Comparison of ENCODE assay signal across 23 cellular contexts in the genomic region with DNA sequence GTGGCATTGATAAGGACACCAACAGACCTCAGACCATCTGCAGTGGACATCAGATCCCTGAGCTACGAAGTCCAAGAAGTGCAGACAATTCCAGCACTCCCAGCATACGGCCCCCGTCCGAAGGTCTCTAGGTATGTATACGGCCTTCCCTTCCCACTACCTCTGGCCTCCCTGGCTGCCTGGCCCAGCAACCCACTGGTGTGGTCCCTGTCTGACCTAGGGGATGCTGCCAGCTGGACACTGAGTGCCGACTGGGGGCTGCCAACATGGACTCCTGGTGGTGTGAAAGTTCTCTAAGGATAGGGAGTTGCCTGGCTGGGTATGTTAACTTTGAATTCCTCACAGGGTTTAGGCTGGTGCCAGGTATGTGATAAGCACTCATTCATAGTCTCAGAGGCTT.
"Had no signal": no experiment of that assay in that cellular context is flagged by ENCODE, and none has a peak within 500 bp of the region (broad histone marks: within the 10 kb centered on the region; RNA-seq: fewer than 3 reads in every experiment).

No MANE protein-coding gene starts in this region.

- H3K4me2 ChIP-seq: hepatocyte had no signal

- H3K9ac ChIP-seq: neural progenitor cell had no signal

- ATAC-seq: left cardiac atrium; natural killer cell treated with Interleukin-12 subunit alpha and Interleukin-12 subunit beta and Interleukin-15 and Interleukin-18, amount 100 ng/mL, for 72 hours; stimulated activated naive CD8-positive, alpha-beta T cell treated with anti-CD3 and anti-CD28 coated beads, Interleukin-15, Interleukin-2, amounts not matched to agents 100 U/mL and 50 U/mL, for 24 hours had no signal

- H3K79me2 ChIP-seq: hepatocyte had no signal

- H3K4me3 ChIP-seq: coronary artery, hepatocyte, left ventricle myocardium inferior, lung, neural progenitor cell, right atrium auricular region, tibial artery, upper lobe of left lung had no signal

- DNase-seq: effector CD4-positive, alpha-beta T cell; endodermal cell; erythroblast; foreskin melanocyte; head of caudate nucleus; kidney; left cardiac atrium; left ventricle myocardium inferior; mesenchymal stem cell; midbrain; occipital lobe; small intestine; stimulated activated CD4-positive, alpha-beta T cell treated with anti-CD3 and anti-CD28 coated beads, Interleukin-12 subunit alpha, Interleukin-12 subunit beta, amount 100 ng/mL, for 4 hours; stimulated activated naive CD8-positive, alpha-beta T cell treated with anti-CD3 and anti-CD28 coated beads, Interleukin-15, Interleukin-2, amounts not matched to agents 100 U/mL and 50 U/mL, for 24 hours; tibial artery had no signal

- H3K27ac ChIP-seq: coronary artery, hepatocyte, left ventricle myocardium inferior, neural progenitor cell, right atrium auricular region, tibial artery had no signal

- H3K9me3 ChIP-seq: left ventricle myocardium inferior, right atrium auricular region, tibial artery, upper lobe of left lung had no signal

- H3K36me3 ChIP-seq: left ventricle myocardium inferior, neural progenitor cell, right atrium auricular region, tibial artery had no signal

- H3K27me3 ChIP-seq: hepatocyte, neural progenitor cell, right atrium auricular region, tibial artery, upper lobe of left lung had no signal

- H2AFZ ChIP-seq: hepatocyte had no signal

- FAIRE-seq: endothelial cell of umbilical vein, kidney, small intestine had no signal
